10 cellular contexts compared by ENCODE assay signal in genomic region chr1:153609585-153609907, GRCh38. TPM values are rescaled to one million over a fixed set of nuclear protein-coding genes. Genes with fewer than 3 reads are reported as not detected.
A peak's percentile ranks its signal among the peaks of the same experiment; 100 is the strongest.
DNase-seq lines count a peak whose midpoint lies in the region; ATAC-seq and TF ChIP-seq lines count a peak whose summit lies in the region.
"Had no signal": no experiment of that assay in that cellular context is flagged by ENCODE, and none has a peak within 500 bp of the region (broad histone marks: within the 10 kb centered on the region; RNA-seq: fewer than 3 reads in every experiment).

No MANE protein-coding gene starts in this region.

- no peaks in the 10 kb centered on the region for H3K27me3 ChIP-seq in iPS-20b (ENCODE audit: insufficient read depth, low read length)
- no peaks in the 10 kb centered on the region for H3K27me3 ChIP-seq in skeletal muscle satellite cell (ENCODE audit: control insufficient read depth, insufficient read depth, low read length)

- peak overlapping the region; percentile 46; the same call in 1 of the 2 replicates for H3K9ac ChIP-seq in ES-I3 (ENCODE audit: low read depth, low read length)
- H3K9ac ChIP-seq in iPS-20b (ENCODE audit: low read depth, low read length): 0 out of 2 replicates have a peak overlapping the region, but pooled peaks have one; percentile 10
- peak overlapping the region; percentile 90 for H3K9ac ChIP-seq in skeletal muscle satellite cell (ENCODE audit: low read depth, low read length)

- H3K9me3 ChIP-seq in ES-I3 (ENCODE audit: control insufficient read depth, insufficient read depth, low read length) (no peaks in the 10 kb centered on the region), iPS-20b (ENCODE audit: insufficient read depth, low read depth, low read length) (no peaks in the 10 kb centered on the region), skeletal muscle satellite cell (replicated peaks; ENCODE audit: low read length) (no peaks in the 10 kb centered on the region)

- H3K4me1 ChIP-seq in ES-I3 (ENCODE audit: insufficient read depth, low read length): peaks cover 31% of the 10 kb centered on the region
- H3K4me1 ChIP-seq in iPS-20b (ENCODE audit: insufficient read depth, low read length): peaks cover 27% of the 10 kb centered on the region
- H3K4me1 ChIP-seq in skeletal muscle satellite cell (ENCODE audit: control insufficient read depth, insufficient read depth, low read length): peaks cover 42% of the 10 kb centered on the region

- H3K36me3 ChIP-seq in ES-I3 (ENCODE audit: insufficient read depth, low read length) (no peaks in the 10 kb centered on the region), iPS-20b (ENCODE audit: insufficient read depth, low read depth, low read length) (no peaks in the 10 kb centered on the region), skeletal muscle satellite cell (ENCODE audit: insufficient read depth, low read length) (peaks cover 46% of the 10 kb centered on the region)

- no peak for TF ChIP-seq CTCF in astrocyte of the cerebellum (IDR thresholded peaks at IDR 0.05; ENCODE audit: low read depth, low read length, missing control alignments)
- TF ChIP-seq CTCF in GM20000 (IDR thresholded peaks at IDR 0.05; ENCODE audit: extremely low read depth, missing control alignments): no peak

- no peak for ATAC-seq in HG02588 (IDR thresholded peaks at IDR 0.05; ENCODE audit: unreplicated experiment)

- H3K27ac ChIP-seq in iPS-20b (ENCODE audit: low read length): no peak overlapping the region

- H3K4me3 ChIP-seq in astrocyte of the cerebellum (ENCODE audit: low read depth, low read length): peak overlapping the region; percentile 35
- H3K4me3 ChIP-seq in iPS-20b (ENCODE audit: low read length): no peak overlapping the region
- peak overlapping the region; percentile 92 for H3K4me3 ChIP-seq in skeletal muscle satellite cell (ENCODE audit: low read length)

- in situ Hi-C loops in astrocyte of the cerebellum (cut with HindIII; ENCODE audit: low sequenced_read_pairs): no loop called here

- H3K4me2 ChIP-seq in skeletal muscle satellite cell (ENCODE audit: low read length): peak overlapping the region; percentile 94

- DNase-seq in astrocyte of the cerebellum (ENCODE audit: low read depth): no peak
- DNase-seq in GM20000 (ENCODE audit: low spot score): no peak
- no peak for DNase-seq in activated CD8-positive, alpha-beta memory T cell treated with anti-CD3 and anti-CD28 coated beads for 24 hours
- no peak for DNase-seq in SW480 (ENCODE audit: low spot score)
- DNase-seq: COR-L47, SIG-M5 had no signal

RNA-seq across cellular contexts. Expression of gene S100A16, which starts 3.4 kb away (rescaled TPM):
- total RNA-seq in skeletal muscle satellite cell (2012; rRNA removed): 654 and 681 TPM in 2 replicates

RNA-seq across cellular contexts. Expression of gene S100A14, which starts 6.6 kb away (rescaled TPM):
- 0.76 and 0.87 TPM in 2 replicates for total RNA-seq in skeletal muscle satellite cell (2012; rRNA removed)

RNA-seq across cellular contexts. Expression of gene S100A13, which starts 17.8 kb away (rescaled TPM):
- total RNA-seq in skeletal muscle satellite cell (2012; rRNA removed): 109 and 142 TPM in 2 replicates

RNA-seq across cellular contexts. Expression of gene S100A1, which starts 18.7 kb away (rescaled TPM):
- not detected in 2 replicates for total RNA-seq in skeletal muscle satellite cell (2012; rRNA removed)

RNA-seq across cellular contexts. Expression of gene CHTOP, which starts 24.3 kb away (rescaled TPM):
- 30.7 and 33.4 TPM in 2 replicates for total RNA-seq in skeletal muscle satellite cell (2012; rRNA removed)

Comparison
In these comparisons a context has a peak if more than half of its experiments do, and no peak if none do; other contexts are left out.
1. H3K9ac ChIP-seq: peak in every context shown above with its lines; median percentile 90 in skeletal muscle satellite cell; 46 in ES-I3; 10 in iPS-20b.